Comparison of ENCODE assay signal across 14 cellular contexts in the genomic region with DNA sequence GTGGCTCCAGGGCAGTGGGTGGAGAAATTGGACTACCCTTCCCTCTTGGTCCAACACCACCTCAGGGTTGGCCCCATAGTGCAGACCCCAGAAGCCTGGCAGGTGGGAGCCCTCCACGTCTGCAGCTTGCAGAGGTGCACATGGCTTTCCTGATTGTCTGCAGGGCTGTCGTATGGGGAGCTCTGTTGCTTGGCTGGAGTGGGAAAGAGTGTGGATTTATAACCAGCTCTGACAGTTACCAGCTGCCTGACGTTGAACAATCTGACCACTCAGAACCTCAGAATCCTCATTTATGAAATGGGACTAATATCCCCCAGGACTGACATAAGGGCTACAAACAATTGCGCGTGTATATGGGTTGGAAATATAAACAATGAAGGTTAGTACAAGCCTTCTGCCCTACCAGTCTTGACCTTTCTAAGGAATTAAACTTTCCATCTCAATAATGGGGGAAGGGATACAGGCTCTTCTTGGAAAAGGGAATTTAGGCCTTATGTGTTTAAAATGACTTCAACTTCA. TPM values are rescaled to one million over a fixed set of nuclear protein-coding genes. Genes with fewer than 3 reads are reported as not detected.
DNase-seq lines count a peak whose midpoint lies in the region; ATAC-seq and TF ChIP-seq lines count a peak whose summit lies in the region.
"Had no signal": no experiment of that assay in that cellular context is flagged by ENCODE, and none has a peak within 500 bp of the region (broad histone marks: within the 10 kb centered on the region; RNA-seq: fewer than 3 reads in every experiment).

No MANE protein-coding gene starts in this region.

- H3K9me2 ChIP-seq in Loucy (replicated peaks; ENCODE audit: low read depth, low read length), result no peaks in the 10 kb centered on the region

- H3K9me3 ChIP-seq in BLaER1 treated with 17β-estradiol and CSF1 and Interleukin-3, amounts not matched to agents 10 nM and 100 nM (replicated peaks in 1 of 11), result peaks cover 18 to 43% (median 29%) of the 10 kb centered on the region in 11 experiments
- H3K9me3 ChIP-seq in Loucy (ENCODE audit: insufficient read depth, low read depth, low read length) (no peaks in the 10 kb centered on the region; the same call in 1 of the 2 replicates), osteoblast (ENCODE audit: low read depth, low read length) (no peaks in the 10 kb centered on the region)
- H3K9me3 ChIP-seq: HAP-1 had no signal

- no peaks in the 10 kb centered on the region for H3F3A ChIP-seq in Loucy (ENCODE audit: low read depth)

- H3K27ac ChIP-seq in BLaER1 treated with 17β-estradiol and CSF1 and Interleukin-3, amounts not matched to agents 10 nM and 100 nM, result peak overlapping the region in 5 of 11 experiments; percentile 2 to 57 (median 25); a peak in 8 of 22 replicates
- H3K27ac ChIP-seq in osteoblast (ENCODE audit: low read depth, low read length), result no peak overlapping the region

- peak overlapping the region; percentile 32 to 78 (median 66) for H3K4me2 ChIP-seq in BLaER1 treated with 17β-estradiol and CSF1 and Interleukin-3, amounts not matched to agents 10 nM and 100 nM
- H3K4me2 ChIP-seq in Loucy (ENCODE audit: low read depth, low read length, poor library complexity, severe bottlenecking) (peak overlapping the region; percentile 51), osteoblast (ENCODE audit: insufficient read depth, low read length) (no peak overlapping the region)

- ATAC-seq in HG03025 (IDR thresholded peaks at IDR 0.05; ENCODE audit: low FRiP score, unreplicated experiment), result no peak
- ATAC-seq in HG03439 (IDR thresholded peaks at IDR 0.05; ENCODE audit: unreplicated experiment), result no peak
- ATAC-seq: CD8-positive, alpha-beta T cell had no signal

- in situ Hi-C loops in GM13977 (cut with MboI; ENCODE audit: low pct_unique_long_range_greater_than_20kb, low sequenced_read_pairs, unreplicated experiment), result no loop called here

- no peak for TF ChIP-seq CTCF in Loucy (conservative IDR thresholded peaks at IDR 0.05; ENCODE audit: low read length)
- no peak for TF ChIP-seq CTCF in osteoblast (IDR thresholded peaks at IDR 0.05; ENCODE audit: extremely low read depth, low read depth, low read length)
- TF ChIP-seq CTCF in GM13977 (IDR thresholded peaks at IDR 0.05; ENCODE audit: extremely low read depth, insufficient read depth, missing control alignments), result no peak

- no peak overlapping the region for H2AFZ ChIP-seq in Loucy (ENCODE audit: low read length)
- no peak overlapping the region for H2AFZ ChIP-seq in osteoblast (ENCODE audit: low read length)

- DNase-seq in left kidney (ENCODE audit: low read depth, low spot score), result peak; percentile 55
- DNase-seq in osteoblast (ENCODE audit: insufficient read length, low spot score, missing footprints), result peak; percentile 10
- no peak for DNase-seq in GM13977 (ENCODE audit: low spot score)
- DNase-seq in activated CD4-positive, alpha-beta T cell treated with anti-CD3 and anti-CD28 coated beads, Interleukin-2, amount 50 U/mL, for 48 hours, result no peak
- DNase-seq: DND-41, GDM1, GOT3 had no signal

- no peaks in the 10 kb centered on the region for H3K27me3 ChIP-seq in BLaER1 treated with 17β-estradiol and CSF1 and Interleukin-3, amounts not matched to agents 10 nM and 100 nM
- H3K27me3 ChIP-seq in Loucy (ENCODE audit: insufficient read depth, low read length, poor library complexity, severe bottlenecking), result no peaks in the 10 kb centered on the region
- peaks cover 5% of the 10 kb centered on the region for H3K27me3 ChIP-seq in osteoblast (ENCODE audit: insufficient read depth, low read length)

- peak overlapping the region in 3 of 11 experiments; percentile 7 to 32 (median 26); a peak in 1 of 22 replicates for H3K9ac ChIP-seq in BLaER1 treated with 17β-estradiol and CSF1 and Interleukin-3, amounts not matched to agents 10 nM and 100 nM
- peak overlapping the region; percentile 12 for H3K9ac ChIP-seq in Loucy (ENCODE audit: low read depth, low read length, poor library complexity, severe bottlenecking)

- H3K36me3 ChIP-seq in BLaER1 treated with 17β-estradiol and CSF1 and Interleukin-3, amounts not matched to agents 10 nM and 100 nM, result peaks cover 0 to 5% (median 0%) of the 10 kb centered on the region in 11 experiments; a peak in 1 of 22 replicates
- H3K36me3 ChIP-seq in Loucy (ENCODE audit: insufficient read depth, low read length), result no peaks in the 10 kb centered on the region
- no peaks in the 10 kb centered on the region for H3K36me3 ChIP-seq in osteoblast (ENCODE audit: insufficient read depth, low read length)
- H3K36me3 ChIP-seq: HAP-1 had no signal

- H3K79me2 ChIP-seq in Loucy (ENCODE audit: insufficient read depth, low read length) (no peaks in the 10 kb centered on the region), osteoblast (ENCODE audit: insufficient read depth, low read length) (no peaks in the 10 kb centered on the region)

- peaks cover 17 to 46% (median 35%) of the 10 kb centered on the region in 10 experiments for H3K4me1 ChIP-seq in BLaER1 treated with 17β-estradiol and CSF1 and Interleukin-3, amounts not matched to agents 10 nM and 100 nM
- H3K4me1 ChIP-seq in Loucy (ENCODE audit: insufficient read depth, low read length, poor library complexity, severe bottlenecking) (peaks cover 14% of the 10 kb centered on the region), osteoblast (ENCODE audit: insufficient read depth, low read length) (no peaks in the 10 kb centered on the region)
- H3K4me1 ChIP-seq: Caco-2, HAP-1 had no signal

- H3K4me3 ChIP-seq in BLaER1 treated with 17β-estradiol and CSF1 and Interleukin-3, amounts not matched to agents 10 nM and 100 nM, result no peak overlapping the region
- H3K4me3 ChIP-seq in Loucy (ENCODE audit: low read length, poor library complexity, severe bottlenecking) (no peak overlapping the region), osteoblast (ENCODE audit: insufficient read depth, low read length) (no peak overlapping the region)
- H3K4me3 ChIP-seq: HAP-1 had no signal

- H4K20me1 ChIP-seq in BLaER1 treated with 17β-estradiol and CSF1 and Interleukin-3, amounts not matched to agents 10 nM and 100 nM, result no peaks in the 10 kb centered on the region
- H4K20me1 ChIP-seq in Loucy (ENCODE audit: insufficient read depth, low read length, poor library complexity, severe bottlenecking), result no peaks in the 10 kb centered on the region
- no peaks in the 10 kb centered on the region for H4K20me1 ChIP-seq in osteoblast (ENCODE audit: insufficient read depth, low read length)

RNA-seq across cellular contexts. Expression of gene PXDN, which starts 13.9 kb away (rescaled TPM):
- 307 and 324 TPM in 2 replicates for total RNA-seq in osteoblast

Comparison
In these comparisons a context has a peak if more than half of its experiments do, and no peak if none do; other contexts are left out.
1. DNase-seq: peak in left kidney (single experiment) and osteoblast (single experiment); none in GM13977 (single experiment) and activated CD4-positive, alpha-beta T cell treated with anti-CD3 and anti-CD28 coated beads, Interleukin-2, amount 50 U/mL, for 48 hours (0 of 2).